In the genomic region with DNA sequence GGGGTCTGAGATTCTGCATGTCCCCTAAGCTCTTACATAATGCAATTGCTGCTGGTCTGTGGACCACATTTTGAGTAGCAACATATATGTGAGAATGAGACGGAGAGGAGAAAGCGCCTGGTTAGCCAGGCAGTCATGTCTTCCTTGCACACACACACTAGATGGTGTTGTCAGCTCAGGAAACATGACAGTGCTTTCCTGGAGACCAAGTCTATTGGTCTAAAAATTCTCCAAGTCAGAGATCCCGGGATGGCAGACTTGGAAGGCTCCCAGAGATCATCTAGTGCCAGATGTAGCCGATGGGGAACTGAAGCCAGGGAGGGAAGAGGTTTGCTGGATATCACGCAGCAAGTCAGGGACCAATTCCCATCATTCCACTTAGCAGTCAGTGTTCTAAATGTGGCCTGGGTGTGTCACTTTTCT, we compare ENCODE assay signal across 8 cellular contexts. TPM values are rescaled to one million over a fixed set of nuclear protein-coding genes. Genes with fewer than 3 reads are reported as not detected.
DNase-seq lines count a peak whose midpoint lies in the region; ATAC-seq and TF ChIP-seq lines count a peak whose summit lies in the region.

No MANE protein-coding gene starts in this region.

- DNase-seq in GM04503 (ENCODE audit: low read depth) (peak; percentile 95), Peyer's patch (peak in 1 of 3 donors; percentile 46), fibroblast of peridontal ligament (ENCODE audit: extremely low read depth) (peak; percentile 97), occipital lobe (lab: John Stamatoyannopoulos, UW) (peak; percentile 26), HuH-7.5 (ENCODE audit: low spot score) (no peak), NK-92 (lab: John Stamatoyannopoulos, UW; ENCODE audit: unreplicated experiment) (no peak)
- DNase-seq in stimulated activated CD4-positive, alpha-beta T cell treated with anti-CD3 and anti-CD28 coated beads, Interleukin-2, amount 100 ng/mL, for 24 hours: no peak

- H3K4me3 ChIP-seq in Peyer's patch: no peak overlapping the region

- H3K36me3 ChIP-seq in Peyer's patch: no peaks in the 10 kb centered on the region

- H3K4me1 ChIP-seq in Peyer's patch: peaks cover 0 to 3% (median 0%) of the 10 kb centered on the region in 4 donors

- no peaks in the 10 kb centered on the region for H3K9me3 ChIP-seq in Peyer's patch

- ATAC-seq in GM19395 (IDR thresholded peaks at IDR 0.05; ENCODE audit: unreplicated experiment): no peak

- peak in 4 of 6 experiments; percentile 20 to 44 (median 30) for TF ChIP-seq CTCF in Peyer's patch (IDR thresholded peaks at IDR 0.05)

- no peaks in the 10 kb centered on the region for H3K27me3 ChIP-seq in Peyer's patch

- no peak for TF ChIP-seq POLR2A in Peyer's patch (IDR thresholded peaks at IDR 0.05)

- peak overlapping the region in 1 of 4 donors; percentile 61 for H3K27ac ChIP-seq in Peyer's patch

RNA-seq across cellular contexts. Expression of gene GALNT12, which starts 53.4 kb away (rescaled TPM):
- total RNA-seq in Peyer's patch (100 to 1,000 TPM in 2 of 4 donors, 10 to 100 TPM in 2; 73.6 to 118 (median 93.0) TPM), occipital lobe (1.2 TPM)

Comparison
In these comparisons a context has a peak if more than half of its experiments do, and no peak if none do; other contexts are left out.
1. DNase-seq: peak in GM04503 (single experiment), fibroblast of peridontal ligament (single experiment) and occipital lobe (single experiment); none in HuH-7.5 (single experiment), stimulated activated CD4-positive, alpha-beta T cell treated with anti-CD3 and anti-CD28 coated beads, Interleukin-2, amount 100 ng/mL, for 24 hours (0 of 2) and NK-92 (single experiment).
2. RNA of gene GALNT12, which starts 53.4 kb away (total RNA-seq): 73.6 to 118 TPM in Peyer's patch; 1.2 TPM in occipital lobe (single experiment); every median in the first group is over 10 times any median in the second.